13 cellular contexts compared by ENCODE assay signal in the genomic region with DNA sequence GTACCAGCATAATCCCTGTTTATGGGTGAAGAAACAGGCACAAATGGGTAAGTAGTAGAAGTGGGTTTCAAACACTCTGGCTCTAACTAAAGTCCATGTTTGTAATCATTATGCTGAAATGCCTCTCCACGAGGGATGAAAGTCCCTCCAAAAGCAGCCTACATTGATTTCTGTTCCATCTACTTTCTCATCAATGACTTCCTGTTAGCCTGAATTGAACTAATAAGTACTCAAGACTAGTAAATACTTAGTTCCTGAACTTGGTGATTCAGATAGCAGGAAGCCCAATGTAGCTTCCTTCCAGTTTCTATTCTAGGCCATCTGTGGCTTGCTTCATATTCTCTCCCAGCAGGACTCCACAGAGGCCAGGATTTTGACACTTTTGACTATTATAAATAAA. TPM values are rescaled to one million over a fixed set of nuclear protein-coding genes. Genes with fewer than 3 reads are reported as not detected.
DNase-seq lines count a peak whose midpoint lies in the region; ATAC-seq, FAIRE-seq and TF ChIP-seq lines count a peak whose summit lies in the region.
"Had no signal": no experiment of that assay in that cellular context is flagged by ENCODE, and none has a peak within 500 bp of the region (broad histone marks: within the 10 kb centered on the region; RNA-seq: fewer than 3 reads in every experiment).

No MANE protein-coding gene starts in this region.

- ATAC-seq in GM18870 (IDR thresholded peaks at IDR 0.05; ENCODE audit: unreplicated experiment), result no peak
- ATAC-seq: activated T-cell treated with anti-CD3 and anti-CD28 coated beads, Interleukin-2, amount 50 U/mL, for 72 hours; body of pancreas; left colon had no signal

- H3K27me3 Mint-ChIP-seq in immature natural killer cell (ENCODE audit: low read depth in 3 of 3), result peaks cover 2 to 4% (median 3%) of the 10 kb centered on the region in 3 donors

- no peak overlapping the region for H3K4me3 Mint-ChIP-seq in immature natural killer cell
- H3K4me3 Mint-ChIP-seq: activated T-cell treated with anti-CD3 and anti-CD28 coated beads, Interleukin-2, amount 50 U/mL, for 72 hours; CD4-positive, alpha-beta memory T cell had no signal

- H3K36me3 ChIP-seq in bronchial epithelial cell (ENCODE audit: control insufficient read depth, insufficient read depth, low read length), result no peaks in the 10 kb centered on the region
- H3K36me3 ChIP-seq: prostate gland had no signal

- no peak overlapping the region for H3K4me3 ChIP-seq in bronchial epithelial cell (ENCODE audit: low read depth, low read length)
- H3K4me3 ChIP-seq: body of pancreas, prostate gland had no signal

- no peaks in the 10 kb centered on the region for H3K4me1 Mint-ChIP-seq in immature natural killer cell

- FAIRE-seq in bronchial epithelial cell (lab: Jason Lieb, UNC), result no peak

- TF ChIP-seq CTCF in bronchial epithelial cell (IDR thresholded peaks at IDR 0.05; ENCODE audit: insufficient read depth, low read length, severe bottlenecking), result no peak

- no peak overlapping the region for H3K27ac Mint-ChIP-seq in immature natural killer cell
- H3K27ac Mint-ChIP-seq: activated T-cell treated with anti-CD3 and anti-CD28 coated beads, Interleukin-2, amount 50 U/mL, for 72 hours; CD4-positive, alpha-beta memory T cell had no signal

- peaks cover 0 to 2% (median 0%) of the 10 kb centered on the region in 6 donors for H3K9me3 Mint-ChIP-seq in immature natural killer cell
- H3K9me3 Mint-ChIP-seq: activated T-cell treated with anti-CD3 and anti-CD28 coated beads, Interleukin-2, amount 50 U/mL, for 72 hours had no signal

- in situ Hi-C loops in KBM-7 (cut with MboI; ENCODE audit: low pct_unique_long_range_greater_than_20kb, low sequenced_read_pairs), result no loop called here

- H3K36me3 Mint-ChIP-seq in immature natural killer cell, result no peaks in the 10 kb centered on the region
- H3K36me3 Mint-ChIP-seq: CD4-positive, alpha-beta memory T cell had no signal

- DNase-seq in EL, result peak; percentile 38
- peak; percentile 36 for DNase-seq in KBM-7
- peak; percentile 48 for DNase-seq in bronchial epithelial cell (ENCODE audit: low read depth)
- DNase-seq in medulla oblongata (ENCODE audit: extremely low spot score), result peak; percentile 44
- DNase-seq in immature natural killer cell, result no peak
- no peak for DNase-seq in NCI-H1930 (lab: John Stamatoyannopoulos, UW)
- DNase-seq in NCI-H1694 treated with DMSO at 0.1 percent for 48 hours (lab: John Stamatoyannopoulos, UW), result no peak
- DNase-seq: activated T-cell treated with anti-CD3 and anti-CD28 coated beads, Interleukin-2, amount 50 U/mL, for 72 hours; body of pancreas; CD4-positive, alpha-beta memory T cell; left colon had no signal

- H3K27me3 ChIP-seq in bronchial epithelial cell (ENCODE audit: control insufficient read depth, insufficient read depth, low read length), result no peaks in the 10 kb centered on the region
- H3K27me3 ChIP-seq: body of pancreas had no signal

RNA-seq across cellular contexts. Expression of gene BACH1, which starts 11.3 kb away (rescaled TPM):
- 60.9 and 97.7 TPM in 2 replicates for total RNA-seq in bronchial epithelial cell
- 10 to 100 TPM; 10.1 to 30.2 (median 17.4) TPM for polyA plus RNA-seq in immature natural killer cell

Comparison
In these comparisons a context has a peak if more than half of its experiments do, and no peak if none do; other contexts are left out.
1. DNase-seq: peak in EL (single experiment), KBM-7 (single experiment), bronchial epithelial cell (single experiment) and medulla oblongata (single experiment); none in immature natural killer cell (0 of 3), NCI-H1930 (0 of 2) and NCI-H1694 treated with DMSO at 0.1 percent for 48 hours (single experiment).